8 cellular contexts compared by ENCODE assay signal in the genomic region with DNA sequence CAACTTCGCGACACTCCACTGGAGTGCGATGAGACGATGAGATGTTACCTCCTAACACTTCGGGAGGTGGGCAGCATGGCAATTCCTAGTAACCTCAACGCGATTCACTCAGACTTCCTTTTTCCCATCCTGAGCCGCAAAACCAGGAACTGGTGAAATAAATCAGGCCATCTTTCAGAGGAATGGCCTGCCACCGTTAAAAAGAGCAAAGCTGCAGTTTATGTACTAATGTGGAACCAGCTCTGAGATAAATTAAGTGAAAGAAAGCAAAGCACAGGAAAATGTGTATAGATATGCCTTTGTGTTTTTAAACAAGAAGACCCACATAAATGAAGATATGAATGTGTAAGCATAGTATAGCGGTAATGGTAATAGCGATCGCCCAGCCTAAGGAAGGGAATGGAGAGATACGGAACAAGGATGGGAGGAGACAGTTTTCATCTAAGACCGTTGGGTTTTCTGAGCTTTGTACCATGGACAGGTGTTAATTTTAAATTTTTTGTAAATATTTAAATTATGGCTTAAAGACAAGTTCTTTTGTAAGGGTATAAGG. TPM values are rescaled to one million over a fixed set of nuclear protein-coding genes. Genes with fewer than 3 reads are reported as not detected.
DNase-seq lines count a peak whose midpoint lies in the region; ATAC-seq and TF ChIP-seq lines count a peak whose summit lies in the region.

No MANE protein-coding gene starts in this region.

- intact Hi-C loops in adrenal gland (cut with DNase I): loop anchor here (5.0 to 10.0 kb wide), 2 partner anchors 113 to 116 kb away; no protein-coding TSS in a partner anchor
- intact Hi-C loops in left lung (cut with DNase I): loop anchor here in 1 of 2 donors (10.0 kb wide), 2 partner anchors 103 to 163 kb away; no protein-coding TSS in a partner anchor
- intact Hi-C loops in testis (cut with DNase I; ENCODE audit: low total_unique reads): no loop called here

- WGBS in adrenal gland, 4 donors: 25 to 52% (median 39%) methylated on average over 7 to 14 of the region's 14 CpGs
- 18% methylated on average over 14 of the region's 14 CpGs for WGBS in testis, 2 donors

- TF ChIP-seq POLR2A in adrenal gland (IDR thresholded peaks at IDR 0.05): no peak
- TF ChIP-seq POLR2A in testis (IDR thresholded peaks at IDR 0.05): no peak

- H3K27ac ChIP-seq in adrenal gland (peak overlapping the region; percentile 23 to 97 (median 94)), left lung (peak overlapping the region; percentile 95 to 96), testis (peak overlapping the region; percentile 95 to 97)

- H3K4me1 ChIP-seq in adrenal gland (replicated peaks in 1 of 2) (peaks cover 4 to 11% of the 10 kb centered on the region in 2 donors), left lung (peaks cover 4 to 21% of the 10 kb centered on the region in 2 donors), testis (peaks cover 7% of the 10 kb centered on the region)

- H3K4me3 ChIP-seq in LNCaP clone FGC (ENCODE audit: low read depth, low read length) (peak overlapping the region; percentile 57), adrenal gland (peak overlapping the region; percentile 0 to 65 (median 59)), left lung (peak overlapping the region; percentile 48 to 62), testis (peak overlapping the region; percentile 69 to 74)

- H3K36me3 ChIP-seq in adrenal gland (replicated peaks in 1 of 2) (no peaks in the 10 kb centered on the region), left lung (no peaks in the 10 kb centered on the region), testis (ENCODE audit: low read depth, missing control alignments) (no peaks in the 10 kb centered on the region)

- TF ChIP-seq CTCF in LNCaP clone FGC (IDR thresholded peaks at IDR 0.05; ENCODE audit: control insufficient read depth, extremely low read depth, insufficient read depth) (no peak), adrenal gland (IDR thresholded peaks at IDR 0.05) (no peak), left lung (IDR thresholded peaks at IDR 0.05) (no peak), testis (IDR thresholded peaks at IDR 0.05) (no peak)

- ATAC-seq in left lung (no peak), GM21526 (IDR thresholded peaks at IDR 0.05; ENCODE audit: low FRiP score, unreplicated experiment) (no peak)

- H3K27me3 ChIP-seq in adrenal gland (no peaks in the 10 kb centered on the region), left lung (no peaks in the 10 kb centered on the region), testis (no peaks in the 10 kb centered on the region)

- H3K9me3 ChIP-seq in adrenal gland (replicated peaks in 1 of 3) (no peaks in the 10 kb centered on the region), left lung (no peaks in the 10 kb centered on the region), testis (no peaks in the 10 kb centered on the region)

- peak; percentile 71 for DNase-seq in DMS114 treated with DMSO at 0.1 percent for 48 hours (lab: John Stamatoyannopoulos, UW; ENCODE audit: unreplicated experiment)
- DNase-seq in LNCaP clone FGC (ENCODE audit: low read depth): no peak
- no peak for DNase-seq in adrenal gland
- no peak for DNase-seq in left lung
- no peak for DNase-seq in testis
- DNase-seq in stimulated activated CD4-positive, alpha-beta T cell treated with anti-CD3 and anti-CD28 coated beads, Interleukin-15, amount 100 ng/mL, for 24 hours: no peak
- no peak for DNase-seq in cortex of kidney (lab: John Stamatoyannopoulos, UW)

RNA-seq across cellular contexts. Expression of a gene that starts 30.7 kb away (rescaled TPM):
- total RNA-seq in adrenal gland: 100 to 1,000 TPM; 136 to 299 (median 227) TPM
- polyA plus RNA-seq in adrenal gland: 100 to 1,000 TPM in 1 of 3 donors, 10 to 100 TPM in 2; 35.9 to 280 (median 92.1) TPM
- 100 to 1,000 TPM; 229 to 294 TPM for total RNA-seq in left lung
- 100 to 1,000 TPM; 200 to 259 TPM for total RNA-seq in testis
- polyA plus RNA-seq in testis (ENCODE audit: insufficient read depth, low read depth, low replicate concordance): 266 TPM

RNA-seq across cellular contexts. Expression of a gene that starts 44.6 kb away (rescaled TPM):
- 100 to 1,000 TPM in 7 of 8 donors, 10 to 100 TPM in 1; 76.7 to 400 (median 176) TPM for total RNA-seq in adrenal gland
- polyA plus RNA-seq in adrenal gland: 100 to 1,000 TPM; 127 to 446 (median 140) TPM
- total RNA-seq in left lung: 100 to 1,000 TPM; 253 to 336 TPM
- total RNA-seq in testis: 100 to 1,000 TPM; 148 to 150 TPM
- polyA plus RNA-seq in testis (ENCODE audit: insufficient read depth, low read depth, low replicate concordance): 152 TPM
